Comparison of ENCODE assay signal across 10 cellular contexts in genomic region chr17:7481275-7481674, GRCh38. TPM values are rescaled to one million over a fixed set of nuclear protein-coding genes. Genes with fewer than 3 reads are reported as not detected.
DNase-seq lines count a peak whose midpoint lies in the region; FAIRE-seq and TF ChIP-seq lines count a peak whose summit lies in the region.
"Not testable (repeated sequence)": the region's sequence is repeated elsewhere in the genome, so short reads cannot be mapped to it uniquely, and the experiment has no call there.
"Had no signal": no experiment of that assay in that cellular context is flagged by ENCODE, and none has a peak within 500 bp of the region (broad histone marks: within the 10 kb centered on the region; RNA-seq: fewer than 3 reads in every experiment).

SLC35G6 (plus strand) TSS chr17:7481446; CDS start chr17:7481517, 71 bp downstream.

- H3K27ac ChIP-seq in A673 (ENCODE audit: low read depth, low read length, poor library complexity, severe bottlenecking) (peak within 1 kb of the TSS; percentile 97), SK-N-SH (ENCODE audit: low read depth in 2 of 2, low read length in 1 of 2) (peak within 1 kb of the TSS; percentile 81 to 90), kidney (ENCODE audit: low read depth in 2 of 2, low read length in 2 of 2) (peak within 1 kb of the TSS; percentile 98), neural cell (ENCODE audit: low read length) (peak within 1 kb of the TSS; percentile 97)
- peak within 1 kb of the TSS; percentile 99 for H3K27ac ChIP-seq in effector memory CD4-positive, alpha-beta T cell (ENCODE audit: insufficient read depth, low read length, poor library complexity, severe bottlenecking)

- H3K79me2 ChIP-seq in SK-N-SH (ENCODE audit: insufficient read depth): peaks cover 80% of the 10 kb centered on the region
- peaks cover 53% of the 10 kb centered on the region for H3K79me2 ChIP-seq in neural cell (replicated peaks; ENCODE audit: insufficient read depth, low read length)

- POLR2A ChIA-PET in A673 (lab: Charles Lee; ENCODE audit: low non-redundant PET); SK-N-SH (lab: Yijun Ruan, JAX): not testable (repeated sequence)

- peaks cover 44% of the 10 kb centered on the region for H3K4me1 ChIP-seq in A673 (ENCODE audit: insufficient read depth, low read length, poor library complexity, severe bottlenecking)
- H3K4me1 ChIP-seq in HAP-1: peaks cover 22% of the 10 kb centered on the region
- H3K4me1 ChIP-seq in SK-N-SH (ENCODE audit: control insufficient read depth in 1 of 2, insufficient read depth in 2 of 2, low read depth in 1 of 2, low read length in 1 of 2): peaks cover 30 to 39% of the 10 kb centered on the region in 2 experiments; a peak in 3 of 4 replicates
- peaks cover 41% of the 10 kb centered on the region for H3K4me1 ChIP-seq in effector memory CD4-positive, alpha-beta T cell (ENCODE audit: control insufficient read depth, insufficient read depth, low read length, poor library complexity, severe bottlenecking)
- H3K4me1 ChIP-seq in kidney (ENCODE audit: control insufficient read depth in 1 of 2, insufficient read depth in 1 of 2, low read depth in 1 of 2, low read length in 2 of 2): peaks cover 11 to 37% of the 10 kb centered on the region in 2 donors

- H3F3A ChIP-seq in SK-N-SH (replicated peaks; ENCODE audit: insufficient read depth): peaks cover 19% of the 10 kb centered on the region
- not testable (repeated sequence) for H3F3A ChIP-seq in neural cell (ENCODE audit: insufficient read depth, low read length, poor library complexity, severe bottlenecking)

- H3K27ac Mint-ChIP-seq in activated naive CD4-positive, alpha-beta T cell treated with anti-CD3 and anti-CD28 coated beads, Interleukin-2, amount 50 U/mL, for 24 hours: peak within 1 kb of the TSS; percentile 99
- H3K27ac Mint-ChIP-seq in stimulated activated naive CD8-positive, alpha-beta T cell treated with anti-CD3 and anti-CD28 coated beads, Interleukin-15, Interleukin-2, amounts not matched to agents 100 ng/mL and 50 ng/mL, for 24 hours: peak within 1 kb of the TSS; percentile 93

- not testable (repeated sequence) for H3K9me2 ChIP-seq in SK-N-SH; neural cell (ENCODE audit: insufficient read depth, low read length)

- CTCF ChIA-PET in A673 (lab: Charles Lee): not testable (repeated sequence)
- CTCF ChIA-PET in SK-N-SH (lab: Yijun Ruan, JAX): interaction anchor here (1.1 to 2.1 kb wide), 3 partner anchors 22 to 136 kb away, joined by 3 to 11 read pairs (median 3); no protein-coding TSS in a partner anchor

- 96% methylated on average over 4 of the region's 4 CpGs for WGBS in SK-N-SH (ENCODE audit: low lambda C conversion rate)

- not testable (repeated sequence) for H3K9me3 Mint-ChIP-seq in activated naive CD4-positive, alpha-beta T cell treated with anti-CD3 and anti-CD28 coated beads, Interleukin-2, amount 50 U/mL, for 24 hours; stimulated activated naive CD8-positive, alpha-beta T cell treated with anti-CD3 and anti-CD28 coated beads, Interleukin-15, Interleukin-2, amounts not matched to agents 100 ng/mL and 50 ng/mL, for 24 hours

- not testable (repeated sequence) for H3K27me3 ChIP-seq in A673 (replicated peaks; ENCODE audit: insufficient read depth, low read depth, low read length, poor library complexity); HAP-1 (ENCODE audit: low read depth); SK-N-SH (ENCODE audit: insufficient read depth); effector memory CD4-positive, alpha-beta T cell (replicated peaks; ENCODE audit: control insufficient read depth, insufficient read depth, low read length, poor library complexity, severe bottlenecking); neural cell (ENCODE audit: insufficient read depth, low read depth, low read length)

- not testable (repeated sequence) for DNase-seq in A673 (ENCODE audit: low spot score); HAP-1 (ENCODE audit: low spot score in 2 of 2); SK-N-SH; effector memory CD4-positive, alpha-beta T cell
- peak; percentile 27 for DNase-seq in kidney

- not testable (repeated sequence) for TF ChIP-seq CTCF in A673 (conservative IDR thresholded peaks at IDR 0.05; ENCODE audit: low read depth, low read length); SK-N-SH (IDR thresholded peaks at IDR 0.05); kidney (IDR thresholded peaks at IDR 0.05; ENCODE audit: borderline replicate concordance, extremely low read depth, insufficient read depth); neural cell (IDR thresholded peaks at IDR 0.05; ENCODE audit: poor library complexity, severe bottlenecking)

- H3K4me2 ChIP-seq in SK-N-SH (peak within 1 kb of the TSS; percentile 95; the same call in 1 of the 2 replicates), neural cell (ENCODE audit: low read length) (peak within 1 kb of the TSS; percentile 87)

- not testable (repeated sequence) for BruUV-seq in A673 (replicated peaks; lab: Mats Ljungman, UMichigan)

- not testable (repeated sequence) for FAIRE-seq in kidney (lab: Jason Lieb, UNC)

- H3K27me3 Mint-ChIP-seq in activated naive CD4-positive, alpha-beta T cell treated with anti-CD3 and anti-CD28 coated beads, Interleukin-2, amount 50 U/mL, for 24 hours; stimulated activated naive CD8-positive, alpha-beta T cell treated with anti-CD3 and anti-CD28 coated beads, Interleukin-15, Interleukin-2, amounts not matched to agents 100 ng/mL and 50 ng/mL, for 24 hours: not testable (repeated sequence)

- H4K20me1 ChIP-seq in SK-N-SH (ENCODE audit: insufficient read depth): peaks cover 40% of the 10 kb centered on the region
- not testable (repeated sequence) for H4K20me1 ChIP-seq in neural cell (ENCODE audit: insufficient read depth)

- intact Hi-C loops in A673 (cut with micrococcal nuclease; ENCODE audit: unreplicated experiment): loop anchor here (10.0 kb wide), 1 partner anchor 126 kb away; the partner anchor contains the start of genes KCTD11 and TMEM95
- intact Hi-C loops in kidney (cut with DNase I): not testable (repeated sequence)

- H3K36me3 ChIP-seq in A673 (ENCODE audit: insufficient read depth, low read length, poor library complexity, severe bottlenecking); HAP-1 (replicated peaks); SK-N-SH (replicated peaks in 1 of 2; ENCODE audit: control insufficient read depth in 1 of 2, insufficient read depth in 2 of 2, low read length in 1 of 2); effector memory CD4-positive, alpha-beta T cell (ENCODE audit: control insufficient read depth, insufficient read depth, low read length); kidney (ENCODE audit: control insufficient read depth in 1 of 2, insufficient read depth in 2 of 2, low read length in 2 of 2); neural cell (ENCODE audit: insufficient read depth, low read length): not testable (repeated sequence)

- in situ Hi-C loops in HAP-1 (cut with MboI; ENCODE audit: low sequenced_read_pairs): loop anchor here (10.0 kb wide), 1 partner anchor 236 kb away; the partner anchor contains the start of gene GABARAP

- H3K36me3 Mint-ChIP-seq in activated naive CD4-positive, alpha-beta T cell treated with anti-CD3 and anti-CD28 coated beads, Interleukin-2, amount 50 U/mL, for 24 hours: not testable (repeated sequence)
- H3K36me3 Mint-ChIP-seq in stimulated activated naive CD8-positive, alpha-beta T cell treated with anti-CD3 and anti-CD28 coated beads, Interleukin-15, Interleukin-2, amounts not matched to agents 100 ng/mL and 50 ng/mL, for 24 hours (ENCODE audit: low read depth): peaks cover 15% of the 10 kb centered on the region

- H3K9ac ChIP-seq in SK-N-SH: peak within 1 kb of the TSS; percentile 90; the same call in 1 of the 2 replicates
- H3K9ac ChIP-seq in kidney (ENCODE audit: low read length in 2 of 2): peak within 1 kb of the TSS in 1 of 2 donors; percentile 93
- H3K9ac ChIP-seq in neural cell (ENCODE audit: low read length): peak within 1 kb of the TSS; percentile 98

- peaks cover 78% of the 10 kb centered on the region for H3K4me1 Mint-ChIP-seq in activated naive CD4-positive, alpha-beta T cell treated with anti-CD3 and anti-CD28 coated beads, Interleukin-2, amount 50 U/mL, for 24 hours
- peaks cover 78% of the 10 kb centered on the region for H3K4me1 Mint-ChIP-seq in stimulated activated naive CD8-positive, alpha-beta T cell treated with anti-CD3 and anti-CD28 coated beads, Interleukin-15, Interleukin-2, amounts not matched to agents 100 ng/mL and 50 ng/mL, for 24 hours (ENCODE audit: low read depth)

- TF ChIP-seq RAD21 in SK-N-SH (IDR thresholded peaks at IDR 0.05; ENCODE audit: low read length); neural cell (conservative IDR thresholded peaks at IDR 0.05): not testable (repeated sequence)

- not testable (repeated sequence) for H3K9me3 ChIP-seq in A673 (ENCODE audit: low read depth, low read length, poor library complexity, severe bottlenecking); HAP-1; SK-N-SH; effector memory CD4-positive, alpha-beta T cell (ENCODE audit: control insufficient read depth, low read length); kidney (ENCODE audit: control insufficient read depth in 1 of 2, low read length in 2 of 2); neural cell (ENCODE audit: low read length)

- H2AFZ ChIP-seq in SK-N-SH (ENCODE audit: low read depth): 0 out of 2 replicates have a peak within 1 kb of the TSS, but pooled peaks have one; percentile 74
- H2AFZ ChIP-seq in neural cell (ENCODE audit: low read depth, low read length): not testable (repeated sequence)

- not testable (repeated sequence) for TF ChIP-seq EP300 in SK-N-SH (IDR thresholded peaks at IDR 0.05; ENCODE audit: borderline replicate concordance in 1 of 2, low read depth in 1 of 2, low read length in 1 of 2); neural cell (conservative IDR thresholded peaks at IDR 0.05; ENCODE audit: poor library complexity, severe bottlenecking)

- H3K4me3 Mint-ChIP-seq in activated naive CD4-positive, alpha-beta T cell treated with anti-CD3 and anti-CD28 coated beads, Interleukin-2, amount 50 U/mL, for 24 hours: peak within 1 kb of the TSS; percentile 99
- peak within 1 kb of the TSS; percentile 91 for H3K4me3 Mint-ChIP-seq in stimulated activated naive CD8-positive, alpha-beta T cell treated with anti-CD3 and anti-CD28 coated beads, Interleukin-15, Interleukin-2, amounts not matched to agents 100 ng/mL and 50 ng/mL, for 24 hours

- not testable (repeated sequence) for H3K4me3 ChIP-seq in A673 (ENCODE audit: low read depth, low read length, poor library complexity, severe bottlenecking); effector memory CD4-positive, alpha-beta T cell (ENCODE audit: insufficient read depth, low read depth, low read length, poor library complexity, severe bottlenecking)
- H3K4me3 ChIP-seq in HAP-1 (peak within 1 kb of the TSS; percentile 54; the same call in 1 of the 2 replicates), SK-N-SH (ENCODE audit: low read depth in 2 of 2, low read length in 1 of 2) (peak within 1 kb of the TSS; percentile 72 to 77; a peak in 3 of 4 replicates), kidney (ENCODE audit: low read length in 2 of 2) (peak within 1 kb of the TSS in 1 of 2 donors; percentile 85), neural cell (ENCODE audit: low read length) (peak within 1 kb of the TSS; percentile 91)

RNA-seq across cellular contexts. Expression of gene SLC35G6, which starts in this region (rescaled TPM):
- not detected in 2 replicates for total RNA-seq in A673 (2021)
- polyA plus RNA-seq in SK-N-SH (2012; rRNA removed): not detected in 2 replicates
- 0.03 TPM in 1 of 2 replicates, not detected in the other for polyA plus RNA-seq in SK-N-SH (2012; cell fraction: cytosol; rRNA removed)
- not detected in 2 replicates for polyA plus RNA-seq in SK-N-SH (2012; cell fraction: nucleus; rRNA removed)
- total RNA-seq in kidney: not detected
- not detected for polyA plus RNA-seq in kidney (ENCODE audit: insufficient read depth, low read depth, low replicate concordance)
- polyA plus RNA-seq in neural cell: not detected in 2 replicates
- polyA minus RNA-seq in neural cell: not detected in 2 replicates
- total RNA-seq: foreskin keratinocyte, pulmonary artery endothelial cell had no signal
- polyA plus RNA-seq: foreskin keratinocyte had no signal

Comparison
In these comparisons a context has a peak if more than half of its experiments do, and no peak if none do; other contexts are left out.
1. Peak in DNase-seq and H3K27ac ChIP-seq in kidney; RNA of the gene not detected or under 1 TPM.